ENCODE assay signal across 11 cellular contexts in the genomic region with DNA sequence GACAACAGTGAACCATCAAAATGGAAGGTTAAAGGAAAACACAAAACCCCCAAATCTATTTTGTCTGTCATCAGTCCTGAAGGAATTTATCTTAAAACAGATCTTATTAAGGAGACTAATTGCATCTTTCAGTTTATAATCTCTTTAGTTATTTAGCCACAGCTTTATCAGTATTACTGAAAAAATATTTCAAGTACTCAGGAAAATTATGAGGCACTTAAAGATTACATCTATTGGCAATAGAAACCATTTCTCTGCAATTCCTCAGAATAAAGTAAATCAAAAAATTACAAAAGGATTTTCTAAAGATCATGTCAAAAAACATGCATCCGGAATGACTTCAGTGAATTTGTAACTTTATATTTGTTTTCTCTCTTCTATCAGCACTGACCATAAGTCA. TPM values are rescaled to one million over a fixed set of nuclear protein-coding genes. Genes with fewer than 3 reads are reported as not detected.
DNase-seq lines count a peak whose midpoint lies in the region; ATAC-seq and TF ChIP-seq lines count a peak whose summit lies in the region.
"Had no signal": no experiment of that assay in that cellular context is flagged by ENCODE, and none has a peak within 500 bp of the region (broad histone marks: within the 10 kb centered on the region; RNA-seq: fewer than 3 reads in every experiment).

No MANE protein-coding gene starts in this region.

- peaks cover 28 to 55% (median 40%) of the 10 kb centered on the region in 4 donors for H3K4me1 Mint-ChIP-seq in CD4-positive, CD25-positive, alpha-beta regulatory T cell

- H3K36me3 Mint-ChIP-seq in CD4-positive, CD25-positive, alpha-beta regulatory T cell = peaks cover 34% of the 10 kb centered on the region

- DNase-seq in CD4-positive, CD25-positive, alpha-beta regulatory T cell = no peak
- no peak for DNase-seq in SJSA1 (ENCODE audit: low read depth in 1 of 2, low spot score in 2 of 2)
- DNase-seq in esophagus muscularis mucosa (ENCODE audit: extremely low spot score) = no peak
- no peak for DNase-seq in sigmoid colon
- DNase-seq in NCI-H82 treated with DMSO at 0.1 percent for 48 hours (lab: John Stamatoyannopoulos, UW; ENCODE audit: unreplicated experiment) = no peak
- DNase-seq in OCI-M2 (lab: John Stamatoyannopoulos, UW; ENCODE audit: unreplicated experiment) = no peak
- no peak for DNase-seq in AG20443 (ENCODE audit: low spot score)
- no peak for DNase-seq in right lobe of liver
- DNase-seq: activated CD8-positive, alpha-beta T cell treated with anti-CD3 and anti-CD28 coated beads, Interleukin-2, amount 10 ng/mL, durations not matched to agents 7 days and 5 days; NCI-H1417 treated with DMSO at 0.1 percent for 48 hours had no signal

- H3K9me3 Mint-ChIP-seq in CD4-positive, CD25-positive, alpha-beta regulatory T cell = no peaks in the 10 kb centered on the region

- no peaks in the 10 kb centered on the region for H3K9me3 ChIP-seq in CD4-positive, CD25-positive, alpha-beta regulatory T cell (ENCODE audit: control insufficient read depth in 2 of 2, low read length in 2 of 2)
- H3K9me3 ChIP-seq in SJSA1 (replicated peaks) (no peaks in the 10 kb centered on the region), esophagus muscularis mucosa (no peaks in the 10 kb centered on the region), sigmoid colon (no peaks in the 10 kb centered on the region), right lobe of liver (no peaks in the 10 kb centered on the region)

- 89% methylated on average over 1 of the region's 1 CpG for WGBS in esophagus muscularis mucosa
- 87 to 91% methylated on average over 1 of the region's 1 CpG for WGBS in sigmoid colon, 2 donors
- 47% methylated on average over 1 of the region's 1 CpG for WGBS in right lobe of liver (ENCODE audit: insufficient coverage, low coverage, low lambda C conversion rate, missing lambda C conversion rate)

- ATAC-seq in CD4-positive, CD25-positive, alpha-beta regulatory T cell (ENCODE audit: low read depth in 2 of 2) = no peak
- no peak for ATAC-seq in right lobe of liver

- no peaks in the 10 kb centered on the region for H3K27me3 ChIP-seq in CD4-positive, CD25-positive, alpha-beta regulatory T cell (ENCODE audit: control insufficient read depth, insufficient read depth, low read length)
- H3K27me3 ChIP-seq in SJSA1 (replicated peaks) (no peaks in the 10 kb centered on the region), esophagus muscularis mucosa (no peaks in the 10 kb centered on the region), sigmoid colon (no peaks in the 10 kb centered on the region), right lobe of liver (no peaks in the 10 kb centered on the region)

- peak overlapping the region in 1 of 3 donors; percentile 66 for H3K27ac Mint-ChIP-seq in CD4-positive, CD25-positive, alpha-beta regulatory T cell

- no peaks in the 10 kb centered on the region for H3K27me3 Mint-ChIP-seq in CD4-positive, CD25-positive, alpha-beta regulatory T cell
- H3K27me3 Mint-ChIP-seq: brain had no signal

- TF ChIP-seq CTCF in esophagus muscularis mucosa (IDR thresholded peaks at IDR 0.05) (no peak), sigmoid colon (IDR thresholded peaks at IDR 0.05) (no peak), right lobe of liver (IDR thresholded peaks at IDR 0.05) (no peak)

- H3K36me3 ChIP-seq in CD4-positive, CD25-positive, alpha-beta regulatory T cell (ENCODE audit: control insufficient read depth, insufficient read depth, low read length) = peaks cover 32% of the 10 kb centered on the region
- H3K36me3 ChIP-seq in SJSA1 = peaks cover 14% of the 10 kb centered on the region
- peaks cover 0 to 30% (median 7%) of the 10 kb centered on the region in 4 donors for H3K36me3 ChIP-seq in esophagus muscularis mucosa
- peaks cover 0 to 21% (median 5%) of the 10 kb centered on the region in 4 donors for H3K36me3 ChIP-seq in sigmoid colon
- peaks cover 0 to 8% (median 0%) of the 10 kb centered on the region in 4 donors for H3K36me3 ChIP-seq in right lobe of liver

- H3K4me3 Mint-ChIP-seq in CD4-positive, CD25-positive, alpha-beta regulatory T cell = peak overlapping the region in 2 of 4 donors; percentile 13 to 82

- intact Hi-C loops in esophagus muscularis mucosa (cut with DNase I) = no loop called here
- intact Hi-C loops in sigmoid colon (cut with DNase I) = loop anchor here (5.0 kb wide), 1 partner anchor 956 kb away; no protein-coding TSS in a partner anchor
- intact Hi-C loops in right lobe of liver (cut with DNase I) = no loop called here

- peaks cover 20% of the 10 kb centered on the region for H3K4me1 ChIP-seq in CD4-positive, CD25-positive, alpha-beta regulatory T cell (ENCODE audit: control insufficient read depth, insufficient read depth, low read length, poor library complexity, severe bottlenecking)
- H3K4me1 ChIP-seq in SJSA1 (replicated peaks) (peaks cover 16% of the 10 kb centered on the region), esophagus muscularis mucosa (peaks cover 27 to 68% (median 64%) of the 10 kb centered on the region in 4 donors), sigmoid colon (peaks cover 0 to 69% (median 56%) of the 10 kb centered on the region in 4 donors), right lobe of liver (no peaks in the 10 kb centered on the region)

- H3K4me3 ChIP-seq in CD4-positive, CD25-positive, alpha-beta regulatory T cell (ENCODE audit: low read depth, low read length) = no peak overlapping the region
- H3K4me3 ChIP-seq in SJSA1 = no peak overlapping the region
- no peak overlapping the region for H3K4me3 ChIP-seq in esophagus muscularis mucosa
- H3K4me3 ChIP-seq in sigmoid colon = no peak overlapping the region
- no peak overlapping the region for H3K4me3 ChIP-seq in right lobe of liver

- no peak for TF ChIP-seq POLR2A in esophagus muscularis mucosa (IDR thresholded peaks at IDR 0.05; ENCODE audit: low read depth)
- no peak for TF ChIP-seq POLR2A in sigmoid colon (IDR thresholded peaks at IDR 0.05)
- no peak for TF ChIP-seq POLR2A in right lobe of liver (IDR thresholded peaks at IDR 0.05)

- TF ChIP-seq EP300 in esophagus muscularis mucosa (IDR thresholded peaks at IDR 0.05) = no peak
- no peak for TF ChIP-seq EP300 in sigmoid colon (IDR thresholded peaks at IDR 0.05)

- peak overlapping the region; percentile 41 for H3K27ac ChIP-seq in CD4-positive, CD25-positive, alpha-beta regulatory T cell (ENCODE audit: insufficient read depth, low read length, poor library complexity, severe bottlenecking)
- H3K27ac ChIP-seq in SJSA1 = peak overlapping the region; percentile 76
- peak overlapping the region; percentile 82 to 88 (median 86) for H3K27ac ChIP-seq in esophagus muscularis mucosa (replicated peaks in 1 of 4)
- H3K27ac ChIP-seq in sigmoid colon = peak overlapping the region; percentile 76 to 90 (median 84)
- H3K27ac ChIP-seq in right lobe of liver = no peak overlapping the region

RNA-seq across cellular contexts. Expression of a gene that starts 35.2 kb away (rescaled TPM):
- total RNA-seq in CD4-positive, CD25-positive, alpha-beta regulatory T cell = 117 TPM
- 10 to 100 TPM; 66.4 to 98.4 (median 69.1) TPM for polyA plus RNA-seq in CD4-positive, CD25-positive, alpha-beta regulatory T cell
- total RNA-seq in SJSA1 (2014; rRNA removed; shearing (Covaris generic)) = 57.8 and 72.0 TPM in 2 replicates
- total RNA-seq in esophagus muscularis mucosa (100 to 1,000 TPM; 319 to 518 (median 329) TPM), sigmoid colon (100 to 1,000 TPM; 170 to 237 (median 212) TPM), right lobe of liver (10 to 100 TPM; 24.5 to 86.0 (median 33.7) TPM)
- 10 to 100 TPM; 11.4 to 28.5 (median 13.4) TPM for polyA plus RNA-seq in sigmoid colon

Comparison
In these comparisons a context has a peak if more than half of its experiments do, and no peak if none do; other contexts are left out.
1. H3K27ac ChIP-seq: peak in CD4-positive, CD25-positive, alpha-beta regulatory T cell (single experiment), SJSA1 (single experiment), esophagus muscularis mucosa (4 of 4) and sigmoid colon (4 of 4); none in right lobe of liver (0 of 3).